1 cellular context compared by ENCODE assay signal in genomic region chr1:84620720-84621313, GRCh38.
TF ChIP-seq lines count a peak whose summit lies in the region.

No MANE protein-coding gene starts in this region.

TF ChIP-seq in GM23338, 12 proteins besides CTCF, POLR2A, EP300 and RAD21 (continued from another document):
- TF ChIP-seq STAT1 (IDR thresholded peaks at IDR 0.05; ENCODE audit: unreplicated experiment) (no peak), POLR2AphosphoS5 (IDR thresholded peaks at IDR 0.05; ENCODE audit: low read depth) (no peak), CREB1 (CRISPR knock-in tag; IDR thresholded peaks at IDR 0.05; ENCODE audit: low read depth) (no peak), ZNF114 (CRISPR knock-in tag; IDR thresholded peaks at IDR 0.05) (no peak)
TF ChIP-seq in GM23338: peak in this region for 0.
